Comparison of ENCODE assay signal across 1 cellular context in genomic region chr6:3835055-3835731, GRCh38.
TF ChIP-seq lines count a peak whose summit lies in the region.

No MANE protein-coding gene starts in this region.

TF ChIP-seq in HepG2, 621 proteins besides CTCF, POLR2A, EP300 and RAD21 (continued from another document and continues in another):
- TF ChIP-seq UBTF (CRISPR knock-in tag; IDR thresholded peaks at IDR 0.05) = 0 out of 2 replicates have a peak, but pooled peaks have one; percentile 22
- no peak for TF ChIP-seq TAF1 (CRISPR knock-in tag; IDR thresholded peaks at IDR 0.05)
- no peak for TF ChIP-seq MXD3 (CRISPR knock-in tag; IDR thresholded peaks at IDR 0.05)
- TF ChIP-seq ZNF468 (CRISPR knock-in tag; IDR thresholded peaks at IDR 0.05) = no peak
- 0 out of 2 replicates have a peak, but pooled peaks have one; percentile 20 for TF ChIP-seq PPARG (CRISPR knock-in tag; conservative IDR thresholded peaks at IDR 0.05)
- no peak for TF ChIP-seq PRDM15 (CRISPR knock-in tag; IDR thresholded peaks at IDR 0.05)
- peak; percentile 72 for TF ChIP-seq STAG1 (CRISPR knock-in tag; IDR thresholded peaks at IDR 0.05)
- TF ChIP-seq PREB (CRISPR knock-in tag; IDR thresholded peaks at IDR 0.05) = no peak
- TF ChIP-seq ATAD3A (CRISPR knock-in tag; IDR thresholded peaks at IDR 0.05) = no peak
- TF ChIP-seq ZNF598 (CRISPR knock-in tag; IDR thresholded peaks at IDR 0.05; ENCODE audit: borderline replicate concordance) = no peak
- no peak for TF ChIP-seq SP2 (CRISPR knock-in tag; IDR thresholded peaks at IDR 0.05)
- TF ChIP-seq TBX2 (CRISPR knock-in tag; IDR thresholded peaks at IDR 0.05; ENCODE audit: borderline replicate concordance) = peak; percentile 89
- no peak for TF ChIP-seq ZNF143 (CRISPR knock-in tag; IDR thresholded peaks at IDR 0.05)
- TF ChIP-seq MAF1 (CRISPR knock-in tag; IDR thresholded peaks at IDR 0.05; ENCODE audit: borderline replicate concordance) = no peak
- TF ChIP-seq SOX6 (IDR thresholded peaks at IDR 0.05) = no peak
- peak; percentile 91 for TF ChIP-seq SOX6 (CRISPR knock-in tag; IDR thresholded peaks at IDR 0.05)
- TF ChIP-seq KLF15 (CRISPR knock-in tag; IDR thresholded peaks at IDR 0.05; ENCODE audit: borderline replicate concordance) = no peak
- TF ChIP-seq ZNF136 (CRISPR knock-in tag; IDR thresholded peaks at IDR 0.05; ENCODE audit: low read depth) = no peak
- TF ChIP-seq SALL2 (CRISPR knock-in tag; IDR thresholded peaks at IDR 0.05) = no peak
- no peak for TF ChIP-seq USF2 (IDR thresholded peaks at IDR 0.05; ENCODE audit: low read depth, low read length)
- TF ChIP-seq USF2 (CRISPR knock-in tag; IDR thresholded peaks at IDR 0.05; ENCODE audit: borderline replicate concordance) = no peak
- no peak for TF ChIP-seq SAFB2 (CRISPR knock-in tag; IDR thresholded peaks at IDR 0.05; ENCODE audit: borderline replicate concordance, low read depth)
- TF ChIP-seq ZNF20 (CRISPR knock-in tag; IDR thresholded peaks at IDR 0.05) = no peak
- TF ChIP-seq RAD51 (IDR thresholded peaks at IDR 0.05; ENCODE audit: borderline replicate concordance) = no peak
- TF ChIP-seq MNT (IDR thresholded peaks at IDR 0.05) = no peak
- peak; percentile 49; the same call in 1 of the 2 replicates for TF ChIP-seq ZNF609 (CRISPR knock-in tag; IDR thresholded peaks at IDR 0.05; ENCODE audit: borderline replicate concordance)
- TF ChIP-seq STAT5B (CRISPR knock-in tag; IDR thresholded peaks at IDR 0.05) = no peak
- peak; percentile 61 for TF ChIP-seq TEAD3 (CRISPR knock-in tag; optimal IDR thresholded peaks at IDR 0.05; ENCODE audit: borderline replicate concordance)
- no peak; the same call in 1 of the 2 replicates for TF ChIP-seq ZSCAN29 (CRISPR knock-in tag; conservative IDR thresholded peaks at IDR 0.05)
- TF ChIP-seq MAFG (CRISPR knock-in tag; IDR thresholded peaks at IDR 0.05) = peak; percentile 89
- TF ChIP-seq ZNF367 (CRISPR knock-in tag; IDR thresholded peaks at IDR 0.05; ENCODE audit: borderline replicate concordance) = no peak
- TF ChIP-seq JUN (CRISPR knock-in tag; IDR thresholded peaks at IDR 0.05) = peak; percentile 98
- TF ChIP-seq GABPA (IDR thresholded peaks at IDR 0.05; ENCODE audit: low read depth, low read length) = no peak
- peak; percentile 34; the same call in 1 of the 2 replicates for TF ChIP-seq GABPA (CRISPR knock-in tag; IDR thresholded peaks at IDR 0.05; ENCODE audit: low read depth)
- no peak for TF ChIP-seq IKZF4 (CRISPR knock-in tag; IDR thresholded peaks at IDR 0.05; ENCODE audit: borderline replicate concordance, low read depth, not compliant biosample characterization)
- no peak for TF ChIP-seq ZNF616 (CRISPR knock-in tag; IDR thresholded peaks at IDR 0.05; ENCODE audit: low read depth)
- no peak for TF ChIP-seq CBX1 (IDR thresholded peaks at IDR 0.05; ENCODE audit: low read depth)
- TF ChIP-seq FOXM1 (CRISPR knock-in tag; IDR thresholded peaks at IDR 0.05) = no peak
- TF ChIP-seq SIX4 (CRISPR knock-in tag; IDR thresholded peaks at IDR 0.05) = no peak; the same call in 1 of the 2 replicates
- TF ChIP-seq BATF2 (CRISPR knock-in tag; IDR thresholded peaks at IDR 0.05) = no peak
- TF ChIP-seq GATAD2A (CRISPR knock-in tag; IDR thresholded peaks at IDR 0.05) = peak; percentile 98
- no peak for TF ChIP-seq PCBP1 (IDR thresholded peaks at IDR 0.05; ENCODE audit: borderline replicate concordance, low read depth, low read length)
- no peak for TF ChIP-seq PAX8 (CRISPR knock-in tag; IDR thresholded peaks at IDR 0.05; ENCODE audit: borderline replicate concordance)
- peak; percentile 71 for TF ChIP-seq TOPORS (CRISPR knock-in tag; IDR thresholded peaks at IDR 0.05)
- TF ChIP-seq ZNF576 (CRISPR knock-in tag; IDR thresholded peaks at IDR 0.05) = no peak
- no peak for TF ChIP-seq ZSCAN31 (CRISPR knock-in tag; IDR thresholded peaks at IDR 0.05; ENCODE audit: low read depth)
- peak; percentile 90 for TF ChIP-seq FOXO1 (CRISPR knock-in tag; IDR thresholded peaks at IDR 0.05)
- peak; percentile 76; the same call in 1 of the 2 replicates for TF ChIP-seq HOXA5 (CRISPR knock-in tag; IDR thresholded peaks at IDR 0.05)
